1 cellular context compared by ENCODE assay signal in the genomic region with DNA sequence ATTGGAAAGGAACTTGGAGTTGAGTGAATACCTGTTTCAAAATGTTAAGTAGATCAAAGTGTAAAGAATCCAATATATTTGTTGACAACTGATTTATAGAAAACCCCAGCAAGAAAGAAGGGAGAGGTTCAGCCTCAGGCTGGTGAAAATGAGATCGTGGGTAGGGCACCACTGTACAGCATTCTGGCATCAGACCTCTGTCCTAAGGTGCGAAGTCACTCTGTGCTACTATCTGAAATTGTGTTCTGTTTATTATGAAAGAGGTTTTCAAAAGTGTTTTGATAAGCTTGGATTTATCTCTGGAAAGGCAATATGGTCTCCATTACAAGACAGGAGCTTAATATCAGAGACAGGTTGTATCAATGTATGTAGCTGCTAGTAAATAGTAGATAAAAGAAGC.
TF ChIP-seq lines count a peak whose summit lies in the region.

No MANE protein-coding gene starts in this region.

TF ChIP-seq in H1, 55 proteins besides CTCF, POLR2A, EP300 and RAD21 (continued from another document):
- TF ChIP-seq CREB1 (IDR thresholded peaks at IDR 0.05) (no peak), SUZ12 (IDR thresholded peaks at IDR 0.05; ENCODE audit: low read length) (no peak), RFX5 (IDR thresholded peaks at IDR 0.05; ENCODE audit: borderline replicate concordance, low read depth, low read length) (no peak), TBP (IDR thresholded peaks at IDR 0.05; ENCODE audit: low read depth, low read length) (no peak), KDM4A (IDR thresholded peaks at IDR 0.05; ENCODE audit: low read depth, low read length, severe bottlenecking) (no peak), TAF1 (IDR thresholded peaks at IDR 0.05; ENCODE audit: low read depth, low read length) (no peak), RNF2 (IDR thresholded peaks at IDR 0.05; ENCODE audit: borderline replicate concordance, low read depth, low read length, missing control alignments, poor library complexity, severe bottlenecking) (no peak), ZNF274 (IDR thresholded peaks at IDR 0.05; ENCODE audit: borderline replicate concordance, extremely low read depth, low read length) (no peak), MAFK (IDR thresholded peaks at IDR 0.05; ENCODE audit: low read depth, low read length) (no peak), HDAC6 (IDR thresholded peaks at IDR 0.05; ENCODE audit: low read depth, low read length) (no peak), NRF1 (IDR thresholded peaks at IDR 0.05; ENCODE audit: low read depth, low read length) (no peak), SP2 (IDR thresholded peaks at IDR 0.05; ENCODE audit: low read length) (no peak)
- TF ChIP-seq, protein P1, sequence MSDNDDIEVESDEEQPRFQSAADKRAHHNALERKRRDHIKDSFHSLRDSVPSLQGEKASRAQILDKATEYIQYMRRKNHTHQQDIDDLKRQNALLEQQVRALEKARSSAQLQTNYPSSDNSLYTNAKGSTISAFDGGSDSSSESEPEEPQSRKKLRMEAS (IDR thresholded peaks at IDR 0.05) = no peak
